10 cellular contexts compared by ENCODE assay signal in the genomic region with DNA sequence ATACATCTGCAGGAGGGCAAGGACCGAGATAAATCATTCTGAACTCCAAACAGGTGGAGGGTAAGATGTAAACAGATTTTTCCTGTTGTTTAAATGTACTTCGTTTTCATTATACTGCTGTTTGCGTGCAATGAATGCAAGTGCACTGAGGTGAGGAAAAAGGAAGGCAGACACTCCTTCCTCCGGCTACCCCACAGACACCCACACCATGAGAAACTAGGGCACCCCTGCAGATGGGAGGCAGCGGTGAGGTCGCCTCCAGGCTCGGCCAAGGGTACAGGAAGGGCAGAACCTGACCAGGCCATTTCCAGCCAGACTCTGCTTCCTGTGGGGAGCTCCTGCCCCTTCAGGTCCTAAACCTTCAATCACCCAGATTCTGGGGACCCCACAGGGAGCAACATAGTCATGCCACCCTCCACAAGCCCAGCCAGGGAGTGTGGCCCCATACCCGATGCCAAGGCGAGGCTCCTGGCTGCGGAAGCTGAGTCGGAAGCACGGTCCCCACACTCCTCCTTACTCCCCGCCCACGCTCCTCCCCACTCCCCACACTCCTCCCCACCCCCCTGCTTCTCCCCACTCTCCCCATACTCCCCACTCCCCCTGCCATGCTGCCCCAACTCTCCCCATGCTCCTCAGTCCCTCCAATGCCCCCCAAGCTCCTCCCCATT. TPM values are rescaled to one million over a fixed set of nuclear protein-coding genes. Genes with fewer than 3 reads are reported as not detected.
A peak's percentile ranks its signal among the peaks of the same experiment; 100 is the strongest.
DNase-seq lines count a peak whose midpoint lies in the region; ATAC-seq and TF ChIP-seq lines count a peak whose summit lies in the region.
"Had no signal": no experiment of that assay in that cellular context is flagged by ENCODE, and none has a peak within 500 bp of the region (broad histone marks: within the 10 kb centered on the region; RNA-seq: fewer than 3 reads in every experiment).

No MANE protein-coding gene starts in this region.

- intact Hi-C loops in left ventricle myocardium superior (cut with micrococcal nuclease) = no loop called here
- intact Hi-C loops in left ventricle myocardium inferior (cut with micrococcal nuclease) = no loop called here
- intact Hi-C loops in activated CD4-positive, alpha-beta T cell treated with anti-CD3 and anti-CD28 coated beads, Interleukin-2, amount 10 ng/mL, durations not matched to agents 24 days and 14 days (cut with micrococcal nuclease) = no loop called here
- intact Hi-C loops in right cardiac atrium (cut with DNase I) = no loop called here

- TF ChIP-seq CTCF in left ventricle myocardium inferior (IDR thresholded peaks at IDR 0.05; ENCODE audit: borderline replicate concordance) = no peak
- no peak for TF ChIP-seq CTCF in type B pancreatic cell (conservative IDR thresholded peaks at IDR 0.05)

- H3K36me3 ChIP-seq in left ventricle myocardium inferior = no peaks in the 10 kb centered on the region

- no peaks in the 10 kb centered on the region for H3K27me3 Mint-ChIP-seq in activated CD4-positive, alpha-beta T cell treated with anti-CD3 and anti-CD28 coated beads, Interleukin-2, amount 10 ng/mL, durations not matched to agents 24 days and 14 days
- no peaks in the 10 kb centered on the region for H3K27me3 Mint-ChIP-seq in type B pancreatic cell

- H3K27ac ChIP-seq in left ventricle myocardium inferior (replicated peaks) (no peak overlapping the region), right cardiac atrium (ENCODE audit: low read length) (no peak overlapping the region)
- H3K27ac ChIP-seq: foreskin keratinocyte had no signal

- 69% methylated on average over 14 of the region's 14 CpGs for WGBS in right cardiac atrium

- no peaks in the 10 kb centered on the region for H3K36me3 Mint-ChIP-seq in activated CD4-positive, alpha-beta T cell treated with anti-CD3 and anti-CD28 coated beads, Interleukin-2, amount 10 ng/mL, durations not matched to agents 24 days and 14 days (ENCODE audit: low read depth)
- no peaks in the 10 kb centered on the region for H3K36me3 Mint-ChIP-seq in type B pancreatic cell

- no peaks in the 10 kb centered on the region for H3K9me3 ChIP-seq in left ventricle myocardium inferior (replicated peaks)
- no peaks in the 10 kb centered on the region for H3K9me3 ChIP-seq in right cardiac atrium (ENCODE audit: control insufficient read depth, low read length)

- DNase-seq in left ventricle myocardium superior (peak; percentile 26), left ventricle myocardium inferior (no peak), right cardiac atrium (peak; percentile 16 to 66 (median 55)), type B pancreatic cell (ENCODE audit: extremely low spot score, unreplicated experiment) (no peak), NCI-H2029 (lab: John Stamatoyannopoulos, UW) (no peak), AG08395 (ENCODE audit: low spot score) (no peak)
- no peak for DNase-seq in activated CD4-positive, alpha-beta T cell treated with anti-CD3 and anti-CD28 coated beads, Interleukin-2, amount 10 ng/mL, durations not matched to agents 24 days and 14 days
- DNase-seq in effector CD4-positive, alpha-beta T cell = no peak
- DNase-seq: foreskin keratinocyte, NCI-H446 treated with DMSO at 0.1 percent for 48 hours had no signal

- H3K27me3 ChIP-seq in left ventricle myocardium inferior (ENCODE audit: low read depth) = no peaks in the 10 kb centered on the region
- no peaks in the 10 kb centered on the region for H3K27me3 ChIP-seq in right cardiac atrium (ENCODE audit: control insufficient read depth, insufficient read depth)
- H3K27me3 ChIP-seq: foreskin keratinocyte had no signal

- H3K4me3 Mint-ChIP-seq in activated CD4-positive, alpha-beta T cell treated with anti-CD3 and anti-CD28 coated beads, Interleukin-2, amount 10 ng/mL, durations not matched to agents 24 days and 14 days = peak overlapping the region; percentile 17
- peak overlapping the region; percentile 75 for H3K4me3 Mint-ChIP-seq in type B pancreatic cell

- peaks cover 7% of the 10 kb centered on the region for H3K4me1 Mint-ChIP-seq in activated CD4-positive, alpha-beta T cell treated with anti-CD3 and anti-CD28 coated beads, Interleukin-2, amount 10 ng/mL, durations not matched to agents 24 days and 14 days
- H3K4me1 Mint-ChIP-seq in type B pancreatic cell (ENCODE audit: unreplicated experiment) = peaks cover 46% of the 10 kb centered on the region

- no peak overlapping the region for H3K4me3 ChIP-seq in left ventricle myocardium inferior
- H3K4me3 ChIP-seq in right cardiac atrium (ENCODE audit: low read length) = no peak overlapping the region

- no peak for ATAC-seq in left ventricle myocardium superior
- ATAC-seq in right cardiac atrium = no peak
- ATAC-seq: foreskin keratinocyte had no signal

- H3K9me3 Mint-ChIP-seq in activated CD4-positive, alpha-beta T cell treated with anti-CD3 and anti-CD28 coated beads, Interleukin-2, amount 10 ng/mL, durations not matched to agents 24 days and 14 days = no peaks in the 10 kb centered on the region
- H3K9me3 Mint-ChIP-seq in type B pancreatic cell = no peaks in the 10 kb centered on the region

- H3K4me1 ChIP-seq in left ventricle myocardium inferior (peaks cover 45% of the 10 kb centered on the region), right cardiac atrium (ENCODE audit: control insufficient read depth, insufficient read depth, low read length) (peaks cover 16% of the 10 kb centered on the region)

- H3K27ac Mint-ChIP-seq in activated CD4-positive, alpha-beta T cell treated with anti-CD3 and anti-CD28 coated beads, Interleukin-2, amount 10 ng/mL, durations not matched to agents 24 days and 14 days = no peak overlapping the region
- H3K27ac Mint-ChIP-seq in type B pancreatic cell = peak overlapping the region; percentile 85

RNA-seq across cellular contexts. Expression of a gene that starts 37.1 kb away (rescaled TPM):
- total RNA-seq in left ventricle myocardium superior (6.1 TPM), left ventricle myocardium inferior (4.1 TPM), right cardiac atrium (10 to 100 TPM in 1 of 4 donors, 1 to 10 TPM in 3; 6.3 to 11.4 (median 8.2) TPM), type B pancreatic cell (ENCODE audit: low replicate concordance) (39.4 and 54.3 TPM in 2 replicates)
- total RNA-seq in activated CD4-positive, alpha-beta T cell treated with anti-CD3 and anti-CD28 coated beads, Interleukin-2, amount 10 ng/mL, durations not matched to agents 24 days and 14 days = 6.3 and 9.0 TPM in 2 replicates
- 4.7 TPM for polyA plus RNA-seq in right cardiac atrium

Comparison
In these comparisons a context has a peak if more than half of its experiments do, and no peak if none do; other contexts are left out.
1. DNase-seq: peak in left ventricle myocardium superior (single experiment) and right cardiac atrium (3 of 3); none in left ventricle myocardium inferior (single experiment), activated CD4-positive, alpha-beta T cell treated with anti-CD3 and anti-CD28 coated beads, Interleukin-2, amount 10 ng/mL, durations not matched to agents 24 days and 14 days (single experiment), type B pancreatic cell (single experiment), effector CD4-positive, alpha-beta T cell (single experiment), NCI-H2029 (single experiment) and AG08395 (single experiment).